Comparison of ENCODE assay signal across 10 cellular contexts in genomic region chr12:121131941-121132341, GRCh38. TPM values are rescaled to one million over a fixed set of nuclear protein-coding genes. Genes with fewer than 3 reads are reported as not detected.
DNase-seq lines count a peak whose midpoint lies in the region; ATAC-seq, FAIRE-seq and TF ChIP-seq lines count a peak whose summit lies in the region.
"Had no signal": no experiment of that assay in that cellular context is flagged by ENCODE, and none has a peak within 500 bp of the region (broad histone marks: within the 10 kb centered on the region; RNA-seq: fewer than 3 reads in every experiment).

No MANE protein-coding gene starts in this region.

- H3K4me3 Mint-ChIP-seq in T-helper 1 cell treated with Interleukin-12 subunit alpha and Interleukin-12 subunit beta and Interleukin-4 antibody, amounts not matched to agents 30 μg/mL and 1 μg/mL, for 36 hours = peak overlapping the region; percentile 26
- no peak overlapping the region for H3K4me3 Mint-ChIP-seq in activated CD4-positive, alpha-beta memory T cell treated with anti-CD3 and anti-CD28 coated beads, Interleukin-2, amount 10 ng/mL, durations not matched to agents 7 days and 5 days

- H2AFZ ChIP-seq in HepG2 (ENCODE audit: low read length) = peak overlapping the region; percentile 39

- peak; percentile 63 for ATAC-seq in HepG2
- ATAC-seq in HG03457 (IDR thresholded peaks at IDR 0.05; ENCODE audit: unreplicated experiment) = no peak
- ATAC-seq in HG03378 (IDR thresholded peaks at IDR 0.05; ENCODE audit: unreplicated experiment) = no peak

- DNase-seq in T-helper 1 cell (no peak), HepG2 (ENCODE audit: low spot score) (no peak), substantia nigra (lab: John Stamatoyannopoulos, UW) (peak in 7 of 49 donors; percentile 21 to 52 (median 36)), midbrain (lab: John Stamatoyannopoulos, UW) (no peak)
- no peak for DNase-seq in activated CD4-positive, alpha-beta memory T cell treated with anti-CD3 and anti-CD28 coated beads, Interleukin-2, amount 10 ng/mL, durations not matched to agents 7 days and 5 days

- TF ChIP-seq CTCF in HepG2 (CRISPR knock-in tag; IDR thresholded peaks at IDR 0.05) = no peak

- in situ Hi-C loops in HepG2 (cut with HindIII; ENCODE audit: extremely low pct_ligation_motif_present, low pct_unique_long_range_greater_than_20kb) = no loop called here

- no peaks in the 10 kb centered on the region for H3K27me3 Mint-ChIP-seq in T-helper 1 cell treated with Interleukin-12 subunit alpha and Interleukin-12 subunit beta and Interleukin-4 antibody, amounts not matched to agents 30 μg/mL and 1 μg/mL, for 36 hours (ENCODE audit: low read depth)
- no peaks in the 10 kb centered on the region for H3K27me3 Mint-ChIP-seq in activated CD4-positive, alpha-beta memory T cell treated with anti-CD3 and anti-CD28 coated beads, Interleukin-2, amount 10 ng/mL, durations not matched to agents 7 days and 5 days

- FAIRE-seq in HepG2 (lab: Jason Lieb, UNC) = no peak
- FAIRE-seq: RCC 7860 had no signal

- H3K79me2 ChIP-seq in HepG2 (ENCODE audit: insufficient read depth, low read length) = no peaks in the 10 kb centered on the region

- TF ChIP-seq RAD21 in HepG2 (CRISPR knock-in tag; IDR thresholded peaks at IDR 0.05) = no peak

- no peak for TF ChIP-seq EP300 in HepG2 (IDR thresholded peaks at IDR 0.05; ENCODE audit: low read depth in 2 of 2, low read length in 2 of 2)
- TF ChIP-seq EP300 in HepG2 (CRISPR knock-in tag; IDR thresholded peaks at IDR 0.05; ENCODE audit: borderline replicate concordance) = no peak

- no peaks in the 10 kb centered on the region for H3K9me3 ChIP-seq in HepG2 (ENCODE audit: low read length)

- no peak for TF ChIP-seq POLR2A in HepG2 (IDR thresholded peaks at IDR 0.05; ENCODE audit: insufficient read depth in 1 of 2, low read depth in 2 of 2, low read length in 2 of 2)

- no TSS peak for BruUV-seq in HepG2 (replicated peaks; lab: Mats Ljungman, UMichigan)

- no peaks in the 10 kb centered on the region for H3K27me3 ChIP-seq in HepG2 (ENCODE audit: control insufficient read depth in 1 of 2, insufficient read depth in 2 of 2, low read length in 2 of 2)

- peaks cover 66% of the 10 kb centered on the region for H3K4me1 ChIP-seq in HepG2 (ENCODE audit: insufficient read depth, low read length)

- peaks cover 62% of the 10 kb centered on the region for H3K4me1 Mint-ChIP-seq in T-helper 1 cell treated with Interleukin-12 subunit alpha and Interleukin-12 subunit beta and Interleukin-4 antibody, amounts not matched to agents 30 μg/mL and 1 μg/mL, for 36 hours (ENCODE audit: low read depth)
- peaks cover 83% of the 10 kb centered on the region for H3K4me1 Mint-ChIP-seq in activated CD4-positive, alpha-beta memory T cell treated with anti-CD3 and anti-CD28 coated beads, Interleukin-2, amount 10 ng/mL, durations not matched to agents 7 days and 5 days

- no peak overlapping the region for H3K4me3 ChIP-seq in HepG2 (replicated peaks in 1 of 3; ENCODE audit: insufficient read depth in 1 of 3, low read depth in 2 of 3, low read length in 3 of 3)

- no peaks in the 10 kb centered on the region for H3K36me3 ChIP-seq in HepG2 (replicated peaks in 1 of 2; ENCODE audit: control insufficient read depth in 1 of 2, insufficient read depth in 2 of 2, low read length in 2 of 2)

- CTCF ChIA-PET in activated CD4-positive, alpha-beta memory T cell treated with anti-CD3 and anti-CD28 coated beads, Interleukin-2, amount 10 ng/mL, durations not matched to agents 7 days and 5 days (lab: Charles Lee) = interaction anchor here (0.8 to 1.3 kb wide), 3 partner anchors 10 to 72 kb away, joined by 3 to 4 read pairs (median 3); no protein-coding TSS in a partner anchor
- CTCF ChIA-PET in HepG2 (lab: Yijun Ruan, JAX; ENCODE audit: low intra/inter-chr PET ratio, low total read pairs) = no interaction called here

- POLR2A ChIA-PET in activated CD4-positive, alpha-beta memory T cell treated with anti-CD3 and anti-CD28 coated beads, Interleukin-2, amount 10 ng/mL, durations not matched to agents 7 days and 5 days (lab: Charles Lee) = interaction anchor here (0.6 to 3.1 kb wide), 7 partner anchors 67 to 931 kb away, joined by 3 to 19 read pairs (median 6); partner anchors contain the start of gene RPLP0
- POLR2A ChIA-PET in HepG2 (lab: Yijun Ruan, JAX) = no interaction called here

- peak overlapping the region; percentile 69 for H3K4me2 ChIP-seq in HepG2 (ENCODE audit: low read depth, low read length)

- no peak overlapping the region for H3K27ac ChIP-seq in HepG2 (ENCODE audit: extremely low read length, insufficient read depth, low read length)
- peak overlapping the region; percentile 97 for H3K27ac ChIP-seq in substantia nigra (ENCODE audit: low read depth, low read length, poor library complexity, severe bottlenecking)

- WGBS in HepG2 (ENCODE audit: low lambda C conversion rate) = 0% methylated on average over 4 of the region's 4 CpGs

- H4K20me1 ChIP-seq in HepG2 (ENCODE audit: insufficient read depth, low read length) = no peaks in the 10 kb centered on the region

- no peak overlapping the region for H3K9ac ChIP-seq in HepG2 (ENCODE audit: insufficient read depth, low read depth, low read length)

- peak overlapping the region; percentile 58 for H3K27ac Mint-ChIP-seq in T-helper 1 cell treated with Interleukin-12 subunit alpha and Interleukin-12 subunit beta and Interleukin-4 antibody, amounts not matched to agents 30 μg/mL and 1 μg/mL, for 36 hours
- peak overlapping the region; percentile 82 for H3K27ac Mint-ChIP-seq in activated CD4-positive, alpha-beta memory T cell treated with anti-CD3 and anti-CD28 coated beads, Interleukin-2, amount 10 ng/mL, durations not matched to agents 7 days and 5 days

- peaks cover 11% of the 10 kb centered on the region for H3K36me3 Mint-ChIP-seq in T-helper 1 cell treated with Interleukin-12 subunit alpha and Interleukin-12 subunit beta and Interleukin-4 antibody, amounts not matched to agents 30 μg/mL and 1 μg/mL, for 36 hours (ENCODE audit: low read depth)
- H3K36me3 Mint-ChIP-seq in activated CD4-positive, alpha-beta memory T cell treated with anti-CD3 and anti-CD28 coated beads, Interleukin-2, amount 10 ng/mL, durations not matched to agents 7 days and 5 days (ENCODE audit: low read depth) = peaks cover 33% of the 10 kb centered on the region
- H3K36me3 Mint-ChIP-seq: brain had no signal

- H3K9me3 Mint-ChIP-seq in T-helper 1 cell treated with Interleukin-12 subunit alpha and Interleukin-12 subunit beta and Interleukin-4 antibody, amounts not matched to agents 30 μg/mL and 1 μg/mL, for 36 hours = peaks cover 9% of the 10 kb centered on the region
- peaks cover 2% of the 10 kb centered on the region for H3K9me3 Mint-ChIP-seq in activated CD4-positive, alpha-beta memory T cell treated with anti-CD3 and anti-CD28 coated beads, Interleukin-2, amount 10 ng/mL, durations not matched to agents 7 days and 5 days

- intact Hi-C loops in HepG2 (cut with micrococcal nuclease; ENCODE audit: unreplicated experiment) = no loop called here

TF ChIP-seq in HepG2, 621 proteins besides CTCF, POLR2A, EP300 and RAD21 (continues in another document):
- TF ChIP-seq PTBP1 (IDR thresholded peaks at IDR 0.05; ENCODE audit: low read depth, low read length, poor library complexity, severe bottlenecking) = no peak

RNA-seq across cellular contexts. Expression of gene P2RX7, which starts 0.7 kb away (rescaled TPM):
- 10 to 100 TPM; 47.0 to 49.1 TPM for total RNA-seq in activated CD4-positive, alpha-beta memory T cell treated with anti-CD3 and anti-CD28 coated beads, Interleukin-2, amount 10 ng/mL, durations not matched to agents 7 days and 5 days
- total RNA-seq in HepG2 (2016; rRNA removed; fragmentation: Illumina TruSeq; extraction: Trizol) = 0.13 TPM in 1 of 2 replicates, not detected in the other
- total RNA-seq in HepG2 (2016; cell fraction: cytosol; rRNA removed; fragmentation: Illumina TruSeq; extraction: Trizol; ENCODE audit: low read depth) = not detected in 2 replicates
- total RNA-seq in HepG2 (2016; cell fraction: insoluble cytoplasmic fraction; rRNA removed; fragmentation: Illumina TruSeq; extraction: Trizol) = 0.03 TPM in 1 of 2 replicates, not detected in the other
- total RNA-seq in HepG2 (2016; cell fraction: membrane; rRNA removed; fragmentation: Illumina TruSeq; extraction: Trizol) = not detected in 2 replicates
- not detected in 2 replicates for total RNA-seq in HepG2 (2016; cell fraction: nucleus; rRNA removed; fragmentation: Illumina TruSeq; extraction: Trizol)
- 0.56 and 0.73 TPM in 2 replicates for polyA plus RNA-seq in HepG2 (2011; rRNA removed)
- polyA plus RNA-seq in HepG2 (2011; cell fraction: cytosol; rRNA removed) = 0.18 and 0.19 TPM in 2 replicates
- polyA plus RNA-seq in HepG2 (2011; cell fraction: nucleus; rRNA removed) = 1.1 and 1.7 TPM in 2 replicates
- polyA plus RNA-seq in HepG2 (2012) = 0.76 and 1.1 TPM in 2 replicates
- not detected in 2 replicates for polyA plus RNA-seq in HepG2 (2016; cell fraction: cytosol; fragmentation: Illumina TruSeq; extraction: Trizol; ENCODE audit: low read depth)
- not detected in 2 replicates for polyA plus RNA-seq in HepG2 (2016; cell fraction: insoluble cytoplasmic fraction; fragmentation: Illumina TruSeq; extraction: Trizol; ENCODE audit: low read depth)
- polyA plus RNA-seq in HepG2 (2016; cell fraction: membrane; fragmentation: Illumina TruSeq; extraction: Trizol; ENCODE audit: low read depth) = not detected in 2 replicates
- polyA plus RNA-seq in HepG2 (2016; cell fraction: nucleus; fragmentation: Illumina TruSeq; extraction: Trizol; ENCODE audit: insufficient read depth, low read depth) = not detected in 2 replicates
- 0.38 TPM in 1 of 2 replicates, not detected in the other for polyA minus RNA-seq in HepG2 (2011; rRNA and poly(A)+ RNA removed; ENCODE audit: low replicate concordance)
- polyA minus RNA-seq in HepG2 (2011; cell fraction: cytosol; rRNA and poly(A)+ RNA removed) = 0.40 TPM in 1 of 2 replicates, not detected in the other
- 0.64 and 1.9 TPM in 2 replicates for polyA minus RNA-seq in HepG2 (2011; cell fraction: nucleus; rRNA and poly(A)+ RNA removed)

Comparison
In these comparisons a context has a peak if more than half of its experiments do, and no peak if none do; other contexts are left out.
1. RNA of gene P2RX7, which starts 0.7 kb away (total RNA-seq): 47.0 to 49.1 TPM in activated CD4-positive, alpha-beta memory T cell treated with anti-CD3 and anti-CD28 coated beads, Interleukin-2, amount 10 ng/mL, durations not matched to agents 7 days and 5 days; 0.03 to 0.13 TPM in HepG2; every median in the first group is over 10 times any median in the second.